9 cellular contexts compared by ENCODE assay signal in the genomic region with DNA sequence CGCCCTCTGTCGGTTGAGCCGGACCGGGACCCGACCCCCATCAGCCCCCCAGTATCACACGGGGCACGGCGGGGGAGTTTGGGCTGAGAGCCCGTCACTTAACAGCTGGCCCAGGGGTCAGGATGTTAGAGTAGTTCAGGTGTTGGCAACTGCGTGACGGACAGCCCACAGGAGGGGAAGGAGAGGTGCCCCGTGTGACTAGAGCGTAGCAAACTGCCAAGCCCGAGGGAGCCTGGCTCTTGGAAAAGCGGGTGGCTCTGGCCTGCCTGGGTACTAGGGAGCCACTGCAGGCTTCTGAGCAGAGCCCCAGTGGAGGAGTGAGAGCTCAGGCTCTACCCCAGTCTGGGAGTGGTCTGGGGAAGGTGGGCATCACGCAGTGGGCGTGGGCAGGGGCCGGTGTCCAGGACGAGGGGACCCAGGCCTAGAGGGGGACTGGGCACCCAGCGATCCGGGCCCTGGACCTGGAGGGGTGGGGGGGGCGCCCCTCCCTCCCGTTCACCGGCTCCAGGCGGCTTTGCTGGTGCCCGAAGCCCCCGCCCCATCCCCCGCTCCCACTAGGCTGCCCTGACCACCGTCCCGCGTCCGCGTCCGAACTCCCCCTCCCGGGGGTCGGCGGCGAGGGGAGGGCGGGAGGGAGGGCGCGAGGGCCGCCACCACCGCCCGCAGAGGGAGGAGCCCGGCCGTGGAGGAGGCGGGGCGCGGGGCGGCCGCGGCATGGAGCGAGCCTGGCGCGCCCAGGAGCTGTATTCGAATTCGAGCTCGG. TPM values are rescaled to one million over a fixed set of nuclear protein-coding genes. Genes with fewer than 3 reads are reported as not detected.
DNase-seq lines count a peak whose midpoint lies in the region; ATAC-seq lines count a peak whose summit lies in the region.
"Had no signal": no experiment of that assay in that cellular context is flagged by ENCODE, and none has a peak within 500 bp of the region (broad histone marks: within the 10 kb centered on the region; RNA-seq: fewer than 3 reads in every experiment).

No MANE protein-coding gene starts in this region.

- H3K4me1 ChIP-seq in ACC112 (ENCODE audit: control insufficient read depth, insufficient read depth, low read length, unreplicated experiment) = peaks cover 3% of the 10 kb centered on the region
- no peaks in the 10 kb centered on the region for H3K4me1 ChIP-seq in muscle layer of colon (ENCODE audit: insufficient read depth, low read length)

- DNase-seq in HuH-7 (ENCODE audit: low spot score) = peak; percentile 73

- H3K27me3 ChIP-seq in ACC112 (ENCODE audit: insufficient read depth, low read length) (no peaks in the 10 kb centered on the region), muscle layer of colon (ENCODE audit: control insufficient read depth in 1 of 2, insufficient read depth in 2 of 2, low read length in 2 of 2) (peaks cover 0 to 6% of the 10 kb centered on the region in 2 donors)

- peak; percentile 26 for ATAC-seq in esophagus mucosa
- ATAC-seq in GM18868 (IDR thresholded peaks at IDR 0.05; ENCODE audit: unreplicated experiment) = no peak
- ATAC-seq in HG03571 (IDR thresholded peaks at IDR 0.05; ENCODE audit: unreplicated experiment) = no peak
- no peak for ATAC-seq in GM21825 (IDR thresholded peaks at IDR 0.05; ENCODE audit: unreplicated experiment)
- no peak for ATAC-seq in HG03520 (IDR thresholded peaks at IDR 0.05; ENCODE audit: unreplicated experiment)

- H3K9ac ChIP-seq in muscle layer of colon (ENCODE audit: low read length) = no peak overlapping the region

- H3K4me3 ChIP-seq in ACC112 (ENCODE audit: low read depth, low read length) (peak overlapping the region; percentile 23; the same call in 1 of the 2 replicates), muscle layer of colon (ENCODE audit: low read depth in 1 of 2, low read length in 2 of 2) (peak overlapping the region; percentile 21 to 49)

- no peaks in the 10 kb centered on the region for H3K79me2 ChIP-seq in ACC112 (ENCODE audit: control insufficient read depth, insufficient read depth, low read length, unreplicated experiment)

- H3K27ac ChIP-seq in ACC112 (ENCODE audit: low read depth, low read length) (peak overlapping the region; percentile 32; the same call in 1 of the 2 replicates), muscle layer of colon (ENCODE audit: low read depth, low read length) (no peak overlapping the region)

- no peak overlapping the region for H2AFZ ChIP-seq in ACC112 (ENCODE audit: low read length, unreplicated experiment)

- H3K36me3 ChIP-seq in ACC112 (ENCODE audit: insufficient read depth, low read length) (no peaks in the 10 kb centered on the region), muscle layer of colon (ENCODE audit: insufficient read depth, low read length) (no peaks in the 10 kb centered on the region)

- H3K9me3 ChIP-seq in muscle layer of colon (ENCODE audit: low read length) = no peaks in the 10 kb centered on the region

RNA-seq across cellular contexts. Expression of gene SHANK3, which starts 24.4 kb away (rescaled TPM):
- 5.9 TPM for total RNA-seq in esophagus mucosa

RNA-seq across cellular contexts. Expression of gene ACR, which starts 41.0 kb away (rescaled TPM):
- 0.40 TPM for total RNA-seq in esophagus mucosa
- total RNA-seq: mononuclear cell had no signal
